Comparison of ENCODE assay signal across 1 cellular context in the genomic region with DNA sequence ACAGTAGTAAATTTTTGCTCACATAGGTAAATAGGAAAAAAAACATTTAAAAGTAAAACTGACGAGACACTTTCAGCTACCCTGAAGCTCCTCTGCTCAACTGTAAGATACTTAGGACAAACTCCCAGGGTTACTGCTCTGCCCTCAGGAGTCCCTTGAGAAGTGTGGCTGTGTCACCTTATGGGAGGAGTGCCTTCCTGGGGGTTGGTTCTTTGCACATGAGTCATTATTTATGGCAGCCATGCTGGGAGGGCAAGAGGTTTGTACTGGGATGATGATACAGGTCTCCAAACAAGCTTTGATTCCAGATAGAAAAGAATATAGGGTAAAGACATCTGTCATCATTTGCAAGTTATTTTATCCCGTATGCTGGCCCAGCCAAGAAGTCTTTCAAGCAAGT.
TF ChIP-seq lines count a peak whose summit lies in the region.

No MANE protein-coding gene starts in this region.

TF ChIP-seq in K562, 482 proteins besides CTCF, POLR2A, EP300 and RAD21:
- TF ChIP-seq JUND (IDR thresholded peaks at IDR 0.05; ENCODE audit: borderline replicate concordance, low read depth, low read length), result 0 out of 2 replicates have a peak, but pooled peaks have one; percentile 9
- TF ChIP-seq JUND (tag; IDR thresholded peaks at IDR 0.05; ENCODE audit: borderline replicate concordance, low read depth, low read length), result no peak
- TF ChIP-seq, protein P1, sequence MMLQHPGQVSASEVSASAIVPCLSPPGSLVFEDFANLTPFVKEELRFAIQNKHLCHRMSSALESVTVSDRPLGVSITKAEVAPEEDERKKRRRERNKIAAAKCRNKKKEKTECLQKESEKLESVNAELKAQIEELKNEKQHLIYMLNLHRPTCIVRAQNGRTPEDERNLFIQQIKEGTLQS (IDR thresholded peaks at IDR 0.05), result 0 out of 2 replicates have a peak, but pooled peaks have one; percentile 30
- TF ChIP-seq, protein P1 (CRISPR knock-in tag; conservative IDR thresholded peaks at IDR 0.05), result no peak
- TF ChIP-seq LCOR (CRISPR knock-in tag; IDR thresholded peaks at IDR 0.05), result no peak
